Comparison of ENCODE assay signal across 10 cellular contexts in the genomic region with DNA sequence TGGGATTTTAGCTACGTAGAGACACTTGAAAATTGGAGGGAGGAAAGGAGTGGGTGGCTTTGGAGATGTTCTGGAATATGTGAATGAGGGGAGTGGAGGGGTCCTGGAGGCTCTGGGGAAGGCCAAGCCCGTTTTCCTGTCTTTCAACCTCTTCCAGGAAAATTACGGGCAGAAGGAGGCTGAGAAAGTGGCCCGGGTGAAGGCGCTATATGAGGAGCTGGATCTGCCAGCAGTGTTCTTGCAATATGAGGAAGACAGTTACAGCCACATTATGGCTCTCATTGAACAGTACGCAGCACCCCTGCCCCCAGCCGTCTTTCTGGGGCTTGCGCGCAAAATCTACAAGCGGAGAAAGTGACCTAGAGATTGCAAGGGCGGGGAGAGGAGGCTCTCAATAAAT. TPM values are rescaled to one million over a fixed set of nuclear protein-coding genes. Genes with fewer than 3 reads are reported as not detected.
DNase-seq lines count a peak whose midpoint lies in the region; ATAC-seq and TF ChIP-seq lines count a peak whose summit lies in the region.
"Had no signal": no experiment of that assay in that cellular context is flagged by ENCODE, and none has a peak within 500 bp of the region (broad histone marks: within the 10 kb centered on the region; RNA-seq: fewer than 3 reads in every experiment).

No MANE protein-coding gene starts in this region.

- H3K36me3 Mint-ChIP-seq in effector memory CD8-positive, alpha-beta T cell (ENCODE audit: insufficient read depth) = peaks cover 2% of the 10 kb centered on the region

- peak overlapping the region; percentile 11 to 78 for H3K27ac Mint-ChIP-seq in effector memory CD8-positive, alpha-beta T cell

- H3K9ac ChIP-seq in neural cell (ENCODE audit: low read length) = peak overlapping the region; percentile 91

- H3K4me3 ChIP-seq in AG10803 (ENCODE audit: low read length) (peak overlapping the region; percentile 93), Peyer's patch (peak overlapping the region; percentile 28 to 51 (median 44)), neural cell (ENCODE audit: low read length) (peak overlapping the region; percentile 90)

- no peak for DNase-seq in AG10803 (ENCODE audit: low read depth)
- no peak for DNase-seq in Peyer's patch
- DNase-seq in effector memory CD8-positive, alpha-beta T cell = no peak
- no peak for DNase-seq in mucosa of gallbladder (ENCODE audit: low spot score)
- no peak for DNase-seq in epidermal melanocyte (ENCODE audit: insufficient read length, low spot score)
- DNase-seq: NCI-H226 had no signal

- peak overlapping the region; percentile 65 for H2AFZ ChIP-seq in neural cell (ENCODE audit: low read depth, low read length)

- peak overlapping the region; percentile 44 for H3K4me2 ChIP-seq in neural cell (ENCODE audit: low read length)

- ATAC-seq in effector memory CD8-positive, alpha-beta T cell (replicated peaks) = no peak
- ATAC-seq in GM18861 (IDR thresholded peaks at IDR 0.05; ENCODE audit: unreplicated experiment) = no peak
- ATAC-seq in HG02970 (IDR thresholded peaks at IDR 0.05; ENCODE audit: low FRiP score, unreplicated experiment) = no peak

- no peak for TF ChIP-seq EP300 in neural cell (conservative IDR thresholded peaks at IDR 0.05; ENCODE audit: poor library complexity, severe bottlenecking)

- H3K27ac ChIP-seq in Peyer's patch (peak overlapping the region; percentile 26 to 94 (median 71)), neural cell (ENCODE audit: low read length) (peak overlapping the region; percentile 79)

- H3K9me3 ChIP-seq in Peyer's patch (no peaks in the 10 kb centered on the region), neural cell (ENCODE audit: low read length) (no peaks in the 10 kb centered on the region)

- H3K4me1 Mint-ChIP-seq in effector memory CD8-positive, alpha-beta T cell (ENCODE audit: low read depth in 2 of 2) = peaks cover 13 to 17% of the 10 kb centered on the region in 2 donors

- no peaks in the 10 kb centered on the region for H3K9me2 ChIP-seq in neural cell (ENCODE audit: insufficient read depth, low read length)

- H4K20me1 ChIP-seq in neural cell (ENCODE audit: insufficient read depth) = peaks cover 7% of the 10 kb centered on the region

- TF ChIP-seq RAD21 in neural cell (conservative IDR thresholded peaks at IDR 0.05) = no peak

- TF ChIP-seq POLR2A in Peyer's patch (IDR thresholded peaks at IDR 0.05) = no peak

- H3K36me3 ChIP-seq in Peyer's patch (peaks cover 0 to 19% (median 0%) of the 10 kb centered on the region in 3 donors), neural cell (ENCODE audit: insufficient read depth, low read length) (no peaks in the 10 kb centered on the region)

- H3K27me3 Mint-ChIP-seq in effector memory CD8-positive, alpha-beta T cell = no peaks in the 10 kb centered on the region

- no peaks in the 10 kb centered on the region for H3K27me3 ChIP-seq in Peyer's patch
- H3K27me3 ChIP-seq in neural cell (ENCODE audit: insufficient read depth, low read depth, low read length) = no peaks in the 10 kb centered on the region

- no peaks in the 10 kb centered on the region for H3F3A ChIP-seq in neural cell (ENCODE audit: insufficient read depth, low read length, poor library complexity, severe bottlenecking)

- no peak for TF ChIP-seq CTCF in AG10803 (conservative IDR thresholded peaks at IDR 0.05; ENCODE audit: low read length)
- no peak for TF ChIP-seq CTCF in Peyer's patch (IDR thresholded peaks at IDR 0.05)
- no peak for TF ChIP-seq CTCF in neural cell (IDR thresholded peaks at IDR 0.05; ENCODE audit: poor library complexity, severe bottlenecking)

- peaks cover 28% of the 10 kb centered on the region for H3K79me2 ChIP-seq in neural cell (replicated peaks; ENCODE audit: insufficient read depth, low read length)

- H3K4me3 Mint-ChIP-seq in effector memory CD8-positive, alpha-beta T cell = peak overlapping the region; percentile 54 to 83

- H3K4me1 ChIP-seq in Peyer's patch = peaks cover 0 to 38% (median 8%) of the 10 kb centered on the region in 4 donors

- no peaks in the 10 kb centered on the region for H3K9me3 Mint-ChIP-seq in effector memory CD8-positive, alpha-beta T cell

TF ChIP-seq in neural cell, 6 proteins besides CTCF, POLR2A, EP300 and RAD21:
- no peak for TF ChIP-seq POLR2AphosphoS5 (IDR thresholded peaks at IDR 0.05)
TF ChIP-seq in neural cell: peak in this region for 0.

RNA-seq across cellular contexts. Expression of gene RUSC1, which starts 0.4 kb away (rescaled TPM):
- total RNA-seq in Peyer's patch (10 to 100 TPM; 40.4 to 72.4 (median 71.8) TPM), mucosa of gallbladder (58.8 TPM)
- polyA plus RNA-seq in neural cell = 45.7 and 58.1 TPM in 2 replicates
- 36.9 and 38.5 TPM in 2 replicates for polyA minus RNA-seq in neural cell

RNA-seq across cellular contexts. Expression of gene FDPS, which starts 11.6 kb away (rescaled TPM):
- total RNA-seq in Peyer's patch (100 to 1,000 TPM; 158 to 220 (median 175) TPM), mucosa of gallbladder (269 TPM)
- 235 and 257 TPM in 2 replicates for polyA plus RNA-seq in neural cell
- 109 and 116 TPM in 2 replicates for polyA minus RNA-seq in neural cell

RNA-seq across cellular contexts. Expression of gene PKLR, which starts 19.0 kb away (rescaled TPM):
- total RNA-seq in Peyer's patch (10 to 100 TPM in 3 of 4 donors, not detected in 1; 35.7 to 50.5 (median 36.2) TPM), mucosa of gallbladder (1.7 TPM)
- not detected in 2 replicates for polyA plus RNA-seq in neural cell
- polyA minus RNA-seq in neural cell = not detected in 2 replicates
- total RNA-seq: pulmonary artery endothelial cell had no signal

RNA-seq across cellular contexts. Expression of gene HCN3, which starts 43.0 kb away (rescaled TPM):
- total RNA-seq in Peyer's patch (10 to 100 TPM in 3 of 4 donors, 1 to 10 TPM in 1; 7.4 to 25.5 (median 19.5) TPM), mucosa of gallbladder (8.7 TPM)
- 53.2 and 53.4 TPM in 2 replicates for polyA plus RNA-seq in neural cell
- 27.2 and 28.7 TPM in 2 replicates for polyA minus RNA-seq in neural cell

RNA-seq across cellular contexts. Expression of gene CLK2, which starts 46.9 kb away (rescaled TPM):
- total RNA-seq in Peyer's patch = 100 to 1,000 TPM in 2 of 4 donors, 10 to 100 TPM in 2; 44.7 to 125 (median 98.5) TPM
- 44.4 and 57.7 TPM in 2 replicates for polyA plus RNA-seq in neural cell
- polyA minus RNA-seq in neural cell = 35.1 and 39.0 TPM in 2 replicates
- total RNA-seq in mucosa of gallbladder = 73.7 TPM
